In the genomic region with DNA sequence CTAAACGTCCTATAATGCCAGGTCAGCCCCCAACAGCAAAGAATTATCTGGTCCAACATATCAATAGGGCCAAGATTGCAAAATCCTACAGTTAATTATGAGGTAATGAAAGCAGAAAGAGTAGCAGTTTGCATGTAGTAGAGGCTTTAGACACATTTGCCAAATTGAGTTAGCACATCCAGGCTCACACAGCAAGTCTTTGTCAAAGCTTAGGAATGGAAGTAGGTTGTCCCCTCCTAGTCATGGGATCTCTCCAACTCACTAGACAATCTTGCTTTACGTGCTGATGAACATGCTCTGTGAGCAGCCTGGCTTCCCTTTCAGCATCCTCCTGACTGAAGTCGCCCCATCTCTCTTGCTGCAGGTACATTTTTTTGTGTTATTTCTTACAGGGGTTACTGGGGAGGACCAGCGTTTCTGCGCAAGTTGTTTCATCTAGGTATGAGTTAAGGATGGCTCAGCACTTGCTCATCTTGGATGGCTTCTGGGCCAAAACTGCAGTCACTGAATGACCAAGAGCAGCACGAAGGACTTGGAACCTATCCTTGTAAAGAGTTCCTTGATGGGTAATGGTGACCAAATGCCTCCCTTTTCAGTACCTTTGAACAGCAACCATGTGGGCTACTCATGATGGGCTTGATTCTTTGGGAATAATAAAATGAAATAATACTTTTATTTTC, we compare ENCODE assay signal across 17 cellular contexts. TPM values are rescaled to one million over a fixed set of nuclear protein-coding genes. Genes with fewer than 3 reads are reported as not detected.
DNase-seq lines count a peak whose midpoint lies in the region; ATAC-seq, FAIRE-seq and TF ChIP-seq lines count a peak whose summit lies in the region.
"Had no signal": no experiment of that assay in that cellular context is flagged by ENCODE, and none has a peak within 500 bp of the region (broad histone marks: within the 10 kb centered on the region; RNA-seq: fewer than 3 reads in every experiment).

No MANE protein-coding gene starts in this region.

- H4K12ac ChIP-seq in trophoblast cell (ENCODE audit: low read depth, low read length) = no peak overlapping the region

- H2AFZ ChIP-seq in Karpas-422 (ENCODE audit: low read length) (no peak overlapping the region), trophoblast cell (ENCODE audit: insufficient read depth, low read length, poor library complexity) (no peak overlapping the region)

- no peaks in the 10 kb centered on the region for H3K9me2 ChIP-seq in Karpas-422 (replicated peaks; ENCODE audit: insufficient read depth, low read length)

- H2BK5ac ChIP-seq in trophoblast cell (ENCODE audit: low read depth, low read length, poor library complexity) = no peak overlapping the region

- intact Hi-C loops in vagina (cut with DNase I) (no loop called here), gastrocnemius medialis (cut with DNase I; ENCODE audit: low total_unique reads) (no loop called here)

- H3K27ac ChIP-seq in Karpas-422 (ENCODE audit: low read length) (no peak overlapping the region), trophoblast cell (ENCODE audit: low read depth, low read length) (no peak overlapping the region), vagina (no peak overlapping the region), gastrocnemius medialis (no peak overlapping the region)
- H3K27ac ChIP-seq: BLaER1 had no signal

- H2BK12ac ChIP-seq in trophoblast cell (ENCODE audit: low read length) = no peak overlapping the region

- H3K79me1 ChIP-seq in trophoblast cell (ENCODE audit: low read length) = no peaks in the 10 kb centered on the region

- H3K4me1 ChIP-seq in Karpas-422 (ENCODE audit: low read length) = no peaks in the 10 kb centered on the region
- H3K4me1 ChIP-seq in trophoblast cell (ENCODE audit: control insufficient read depth in 1 of 2, insufficient read depth in 2 of 2, low read length in 2 of 2) = no peaks in the 10 kb centered on the region
- no peaks in the 10 kb centered on the region for H3K4me1 ChIP-seq in vagina
- no peaks in the 10 kb centered on the region for H3K4me1 ChIP-seq in gastrocnemius medialis
- H3K4me1 ChIP-seq: BLaER1 had no signal

- DNase-seq in AG10803 (ENCODE audit: low read depth) (peak; percentile 61), Karpas-422 (peak; percentile 21), fibroblast of mammary gland (ENCODE audit: low read depth) (peak; percentile 57), trophoblast cell (peak; percentile 13 to 23), GM12891 (ENCODE audit: insufficient read length, low spot score) (no peak), vagina (ENCODE audit: extremely low spot score in 2 of 2) (no peak), NCI-H446 treated with DMSO at 0.1 percent for 48 hours (lab: John Stamatoyannopoulos, UW) (no peak), gastrocnemius medialis (no peak)
- DNase-seq: ACHN; AML-193; CD4-positive, CD25-positive, alpha-beta regulatory T cell; DMS53; GF-D8; GOT3; H9 had no signal

- H3K23ac ChIP-seq in trophoblast cell (ENCODE audit: low read length) = no peak overlapping the region

- no peak for ATAC-seq in gastrocnemius medialis
- ATAC-seq: GM12878 had no signal

- no peaks in the 10 kb centered on the region for H4K20me1 ChIP-seq in Karpas-422 (ENCODE audit: insufficient read depth, low read depth, low read length)
- H4K20me1 ChIP-seq: BLaER1 had no signal

- in situ Hi-C loops in gastrocnemius medialis (cut with MboI; ENCODE audit: low sequenced_read_pairs in 4 of 4) = no loop called here

- H3K4ac ChIP-seq in trophoblast cell (ENCODE audit: low read depth, low read length) = no peak overlapping the region

- no peak overlapping the region for H3K4me3 ChIP-seq in AG10803 (ENCODE audit: low read length)
- H3K4me3 ChIP-seq in Karpas-422 (ENCODE audit: low read length) = no peak overlapping the region
- H3K4me3 ChIP-seq in fibroblast of mammary gland (ENCODE audit: control insufficient read depth, low read depth, low read length) = no peak overlapping the region
- H3K4me3 ChIP-seq in trophoblast cell (ENCODE audit: low read depth, low read length) = no peak overlapping the region
- H3K4me3 ChIP-seq in vagina = no peak overlapping the region
- H3K4me3 ChIP-seq in gastrocnemius medialis = no peak overlapping the region
- H3K4me3 ChIP-seq: BLaER1, GM12878 had no signal

- H4K91ac ChIP-seq in trophoblast cell (ENCODE audit: low read depth, low read length) = no peak overlapping the region

- no peak overlapping the region for H2AK5ac ChIP-seq in trophoblast cell (ENCODE audit: low read length)

- FAIRE-seq in GM12891 (lab: Jason Lieb, UNC) = no peak
- FAIRE-seq: GM12878 had no signal

- WGBS in trophoblast cell (ENCODE audit: extremely low coverage, insufficient coverage, insufficient read length) = no CpG with 5 or more reads among the region's 6 CpGs

- TF ChIP-seq CTCF in AG10803 (conservative IDR thresholded peaks at IDR 0.05; ENCODE audit: low read length) (no peak), fibroblast of mammary gland (conservative IDR thresholded peaks at IDR 0.05; ENCODE audit: control insufficient read depth, insufficient read depth, low read depth, low read length) (no peak), vagina (IDR thresholded peaks at IDR 0.05) (no peak), gastrocnemius medialis (IDR thresholded peaks at IDR 0.05 in 4 of 5, conservative IDR thresholded peaks at IDR 0.05 in 1 of 5) (no peak)

- H3K9ac ChIP-seq in Karpas-422 (ENCODE audit: low read length) (no peak overlapping the region), trophoblast cell (ENCODE audit: low read length) (no peak overlapping the region)
- H3K9ac ChIP-seq: BLaER1 had no signal

- no peak overlapping the region for H2BK120ac ChIP-seq in trophoblast cell (ENCODE audit: insufficient read depth, low read length, poor library complexity)

- H3K36me3 ChIP-seq in Karpas-422 (ENCODE audit: insufficient read depth, low read length) (no peaks in the 10 kb centered on the region), trophoblast cell (ENCODE audit: control insufficient read depth in 1 of 2, insufficient read depth in 2 of 2, low read length in 2 of 2) (no peaks in the 10 kb centered on the region), vagina (peaks cover 0 to 54% of the 10 kb centered on the region in 2 donors), gastrocnemius medialis (peaks cover 0 to 78% of the 10 kb centered on the region in 2 donors)
- H3K36me3 ChIP-seq: BLaER1 had no signal

- TF ChIP-seq POLR2A in GM12891 (IDR thresholded peaks at IDR 0.05; ENCODE audit: low read depth, low read length) = no peak
- TF ChIP-seq POLR2A in vagina (IDR thresholded peaks at IDR 0.05) = no peak
- TF ChIP-seq POLR2A in gastrocnemius medialis (IDR thresholded peaks at IDR 0.05) = no peak

- no peaks in the 10 kb centered on the region for H3K9me3 ChIP-seq in Karpas-422 (ENCODE audit: low read length)
- H3K9me3 ChIP-seq in trophoblast cell (ENCODE audit: insufficient read depth, low read depth, low read length) = no peaks in the 10 kb centered on the region
- H3K9me3 ChIP-seq in vagina = no peaks in the 10 kb centered on the region
- H3K9me3 ChIP-seq in gastrocnemius medialis = no peaks in the 10 kb centered on the region
- H3K9me3 ChIP-seq: BLaER1 had no signal

- H3K27me3 ChIP-seq in Karpas-422 (ENCODE audit: low read length) = no peaks in the 10 kb centered on the region
- H3K27me3 ChIP-seq in trophoblast cell (ENCODE audit: insufficient read depth, low read length) = no peaks in the 10 kb centered on the region
- no peaks in the 10 kb centered on the region for H3K27me3 ChIP-seq in vagina
- no peaks in the 10 kb centered on the region for H3K27me3 ChIP-seq in gastrocnemius medialis
- H3K27me3 ChIP-seq: BLaER1 had no signal

- H3K79me2 ChIP-seq in Karpas-422 (ENCODE audit: low read length) (no peaks in the 10 kb centered on the region), trophoblast cell (ENCODE audit: control insufficient read depth, insufficient read depth, low read length, poor library complexity) (no peaks in the 10 kb centered on the region)

- H4K8ac ChIP-seq in trophoblast cell (ENCODE audit: low read depth, low read length) = no peak overlapping the region

- no peak overlapping the region for H3K14ac ChIP-seq in trophoblast cell (ENCODE audit: low read length)

- no peak overlapping the region for H3K18ac ChIP-seq in trophoblast cell (ENCODE audit: low read length)

- H3K4me2 ChIP-seq in Karpas-422 (ENCODE audit: low read depth, low read length, poor library complexity, severe bottlenecking) = no peak overlapping the region
- no peak overlapping the region for H3K4me2 ChIP-seq in trophoblast cell (ENCODE audit: low read length)
- H3K4me2 ChIP-seq: BLaER1 had no signal

TF ChIP-seq in GM12891, 5 proteins besides CTCF, POLR2A, EP300 and RAD21:
- TF ChIP-seq TAF1 (IDR thresholded peaks at IDR 0.05; ENCODE audit: low read depth, low read length) = no peak
- TF ChIP-seq POU2F2 (IDR thresholded peaks at IDR 0.05; ENCODE audit: low read depth, low read length) = no peak
- TF ChIP-seq PAX5 (IDR thresholded peaks at IDR 0.05; ENCODE audit: insufficient read depth, low read length, severe bottlenecking) = no peak
- TF ChIP-seq SPI1 (IDR thresholded peaks at IDR 0.05; ENCODE audit: low read depth, low read length) = no peak
- TF ChIP-seq POLR2AphosphoS5 (IDR thresholded peaks at IDR 0.05; ENCODE audit: low read depth, low read length) = no peak

RNA-seq across cellular contexts. Expression of a gene that starts 55.9 kb away (rescaled TPM):
- total RNA-seq in Karpas-422 (2014; rRNA removed; shearing (Covaris generic); ENCODE audit: low replicate concordance) = 2.1 and 3.5 TPM in 2 replicates
- 0.29 and 0.30 TPM in 2 replicates for polyA plus RNA-seq in trophoblast cell (2013)
- polyA plus RNA-seq in GM12891 (2012; ENCODE audit: low read depth, missing spikeins) = 31.5 TPM
- 52.8 TPM for total RNA-seq in vagina
- 100 to 1,000 TPM; 140 to 194 (median 164) TPM for total RNA-seq in gastrocnemius medialis

Comparison
In these comparisons a context has a peak if more than half of its experiments do, and no peak if none do; other contexts are left out.
1. DNase-seq: peak in AG10803 (single experiment), Karpas-422 (single experiment), fibroblast of mammary gland (single experiment) and trophoblast cell (2 of 2); none in GM12891 (single experiment), vagina (0 of 2), NCI-H446 treated with DMSO at 0.1 percent for 48 hours (single experiment) and gastrocnemius medialis (0 of 2).
2. RNA of a gene that starts 55.9 kb away (total RNA-seq): 140 to 194 TPM in gastrocnemius medialis and 52.8 TPM in vagina (single experiment); 2.1 to 3.5 TPM in Karpas-422; every median in the first group is over 10 times any median in the second.